27 cellular contexts compared by ENCODE assay signal in genomic region chr4:7735395-7735794, GRCh38.
"Had no signal": no experiment of that assay in that cellular context is flagged by ENCODE, and none has a peak within 500 bp of the region (broad histone marks: within the 10 kb centered on the region; RNA-seq: fewer than 3 reads in every experiment).

No MANE protein-coding gene starts in this region.

- H3K36me3 ChIP-seq: neural progenitor cell, ovary, right atrium auricular region, right lobe of liver, suprapubic skin, thoracic aorta, uterus had no signal

- DNase-seq: hypothalamus; immature natural killer cell; left colon; mesendoderm; naive B cell; natural killer cell; nephron progenitor cell; ovary; right lobe of liver; stimulated activated CD4-positive, alpha-beta T cell treated with anti-CD3 and anti-CD28 coated beads, Interleukin-1b, Interleukin-23, amount 100 ng/mL, for 48 hours; stimulated activated CD4-positive, alpha-beta T cell treated with anti-CD3 and anti-CD28 coated beads, Interleukin-2, amount 100 ng/mL, for 48 hours; stimulated activated CD4-positive, alpha-beta T cell treated with anti-CD3 and anti-CD28 coated beads, Interleukin-4, amount 100 ng/mL, for 4 hours; stimulated activated CD8-positive, alpha-beta memory T cell treated with anti-CD3 and anti-CD28 coated beads, Interleukin-4, amount 100 ng/mL, for 48 hours; stimulated activated naive CD8-positive, alpha-beta T cell treated with anti-CD3 and anti-CD28 coated beads, Interleukin-15, Interleukin-2, amounts not matched to agents 100 U/mL and 50 U/mL, for 24 hours; tibial artery; trophoblast cell; uterus had no signal

- H3K27ac ChIP-seq: left lung, neural progenitor cell, ovary, right atrium auricular region, right lobe of liver, suprapubic skin, thoracic aorta, tibial artery, uterus had no signal

- ATAC-seq: natural killer cell; right lobe of liver; stimulated activated memory B cell treated with anti-CD40 and anti-IgM and Interleukin-4, amounts not matched to agents 10 μg/mL and 1 μg/mL and 100 μg/mL, for 72 hours; stimulated activated naive CD8-positive, alpha-beta T cell treated with anti-CD3 and anti-CD28 coated beads, Interleukin-15, Interleukin-2, amounts not matched to agents 100 U/mL and 50 U/mL, for 24 hours had no signal

- H3K4me3 ChIP-seq: left lung, lung, neural progenitor cell, ovary, right atrium auricular region, right lobe of liver, smooth muscle cell, suprapubic skin, thoracic aorta, tibial artery, uterus had no signal

- H3K4me2 ChIP-seq: neural progenitor cell, smooth muscle cell had no signal

- FAIRE-seq: islet of Langerhans, kidney had no signal

- H3K4me1 ChIP-seq: left lung, neural progenitor cell, right atrium auricular region, right lobe of liver, suprapubic skin, tibial artery, uterus had no signal

- H3K9me3 ChIP-seq: left lung, ovary, right atrium auricular region, right lobe of liver, suprapubic skin, thoracic aorta, tibial artery, uterus had no signal

- H3K27me3 ChIP-seq: neural progenitor cell, ovary, right atrium auricular region, right lobe of liver, suprapubic skin, tibial artery, uterus had no signal

- H3K9ac ChIP-seq: neural progenitor cell had no signal
